14 cellular contexts compared by ENCODE assay signal in the genomic region with DNA sequence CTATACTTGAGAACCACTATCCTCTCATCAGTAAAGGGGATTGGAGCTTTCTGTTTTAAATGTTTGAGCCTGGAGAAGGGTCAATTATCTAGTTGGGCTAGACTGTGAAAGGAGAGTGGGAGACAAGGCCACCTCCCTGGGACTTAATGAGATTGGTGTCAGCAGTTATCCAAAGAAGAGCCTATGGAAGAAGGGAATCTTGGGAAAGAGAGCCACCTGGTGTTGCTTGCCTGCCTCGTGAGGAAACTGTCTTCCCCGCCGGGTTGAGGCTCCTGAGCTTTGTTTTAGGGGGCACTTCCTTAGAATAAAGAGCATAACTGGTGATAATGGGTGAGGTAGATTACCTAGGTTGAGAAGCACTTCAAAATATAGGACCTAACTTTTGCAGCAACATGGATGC. TPM values are rescaled to one million over a fixed set of nuclear protein-coding genes. Genes with fewer than 3 reads are reported as not detected.
DNase-seq lines count a peak whose midpoint lies in the region; ATAC-seq and TF ChIP-seq lines count a peak whose summit lies in the region.
"Had no signal": no experiment of that assay in that cellular context is flagged by ENCODE, and none has a peak within 500 bp of the region (broad histone marks: within the 10 kb centered on the region; RNA-seq: fewer than 3 reads in every experiment).

No MANE protein-coding gene starts in this region.

- ATAC-seq in HG02623 (IDR thresholded peaks at IDR 0.05; ENCODE audit: unreplicated experiment), result no peak
- no peak for ATAC-seq in HG02852 (IDR thresholded peaks at IDR 0.05; ENCODE audit: unreplicated experiment)

- H3K9me2 ChIP-seq in PC-9 (ENCODE audit: insufficient read depth), result no peaks in the 10 kb centered on the region

- H3K27ac ChIP-seq in PC-9 (no peak overlapping the region), iPS DF 6.9 (ENCODE audit: low read length) (no peak overlapping the region)
- H3K27ac ChIP-seq: SK-N-MC, tibial nerve had no signal

- no peaks in the 10 kb centered on the region for H3K79me2 ChIP-seq in PC-9 (ENCODE audit: low read depth)

- H3K27me3 ChIP-seq in PC-9 (ENCODE audit: insufficient read depth, low read depth) (no peaks in the 10 kb centered on the region), iPS DF 6.9 (ENCODE audit: control insufficient read depth, insufficient read depth, low read length) (no peaks in the 10 kb centered on the region)
- H3K27me3 ChIP-seq: tibial nerve had no signal

- H3K4me1 ChIP-seq in PC-9 (replicated peaks; ENCODE audit: insufficient read depth) (no peaks in the 10 kb centered on the region), iPS DF 6.9 (ENCODE audit: control insufficient read depth, insufficient read depth, low read length) (peaks cover 2% of the 10 kb centered on the region; the same call in 1 of the 2 replicates)
- H3K4me1 ChIP-seq: tibial nerve had no signal

- no CpG with 5 or more reads among the region's 3 CpGs for WGBS in iPS DF 6.9 (ENCODE audit: insufficient coverage, insufficient read length)

- H3F3A ChIP-seq in PC-9 (ENCODE audit: insufficient read depth, low read depth), result no peaks in the 10 kb centered on the region

- no peaks in the 10 kb centered on the region for H4K20me1 ChIP-seq in PC-9 (ENCODE audit: insufficient read depth)

- H3K36me3 ChIP-seq in PC-9 (ENCODE audit: low read depth) (no peaks in the 10 kb centered on the region), iPS DF 6.9 (ENCODE audit: control insufficient read depth, insufficient read depth, low read length) (no peaks in the 10 kb centered on the region)
- H3K36me3 ChIP-seq: tibial nerve had no signal

- no peak overlapping the region for H3K4me2 ChIP-seq in PC-9

- intact Hi-C loops in PC-9 (cut with micrococcal nuclease; ENCODE audit: unreplicated experiment), result loop anchor here (2.0 to 10.0 kb wide), 3 partner anchors 55 to 289 kb away; a partner anchor contains a TSS

- DNase-seq in AG09309 (ENCODE audit: low read depth) (no peak), ELF-1 (ENCODE audit: low read depth, low spot score) (peak; percentile 41), PC-9 (no peak), iPS DF 6.9 (ENCODE audit: low read depth, low spot score) (peak; percentile 5), T-helper 2 cell (no peak)
- DNase-seq in activated CD4-positive, alpha-beta T cell treated with anti-CD3 and anti-CD28 coated beads for 1 hour, result no peak
- DNase-seq: activated naive CD4-positive, alpha-beta T cell treated with anti-CD3 and anti-CD28 coated beads, Interleukin-2, amount 10 ng/mL, durations not matched to agents 7 days and 5 days; glutamatergic neuron; NCI-H187 had no signal

- POLR2A ChIA-PET in PC-9 (lab: Charles Lee; ENCODE audit: unreplicated experiment), result no interaction called here

- CTCF ChIA-PET in PC-9 (lab: Charles Lee), result interaction anchor here (1.5 kb wide), 1 partner anchor 381 kb away, joined by 3 read pairs; no protein-coding TSS in a partner anchor

- no TSS peak for BruUV-seq in PC-9 (replicated peaks; lab: Mats Ljungman, UMichigan)

- TF ChIP-seq CTCF in AG09309 (IDR thresholded peaks at IDR 0.05; ENCODE audit: control insufficient read depth, insufficient read depth, low read depth, low read length, missing control alignments) (peak; percentile 18), PC-9 (conservative IDR thresholded peaks at IDR 0.05) (0 out of 2 replicates have a peak, but pooled peaks have one; percentile 24)

- no peak overlapping the region; the same call in 1 of the 2 replicates for H2AFZ ChIP-seq in PC-9

- H3K9me3 ChIP-seq in PC-9 (ENCODE audit: insufficient read depth, low read depth) (no peaks in the 10 kb centered on the region), iPS DF 6.9 (ENCODE audit: control insufficient read depth, insufficient read depth, low read length) (no peaks in the 10 kb centered on the region)
- H3K9me3 ChIP-seq: tibial nerve had no signal

- H3K4me3 ChIP-seq in AG09309 (ENCODE audit: control insufficient read depth, low read depth, low read length), result no peak overlapping the region
- no peak overlapping the region for H3K4me3 ChIP-seq in PC-9
- no peak overlapping the region for H3K4me3 ChIP-seq in iPS DF 6.9 (ENCODE audit: low read length)
- H3K4me3 ChIP-seq: SK-N-MC, tibial nerve had no signal

RNA-seq across cellular contexts. Expression of a gene that starts 32.0 kb away (rescaled TPM):
- not detected in 2 replicates for total RNA-seq in PC-9 (2021)
- total RNA-seq: pulmonary artery endothelial cell had no signal

Comparison
In these comparisons a context has a peak if more than half of its experiments do, and no peak if none do; other contexts are left out.
1. DNase-seq: peak in ELF-1 (single experiment) and iPS DF 6.9 (single experiment); none in AG09309 (single experiment), PC-9 (0 of 2), activated CD4-positive, alpha-beta T cell treated with anti-CD3 and anti-CD28 coated beads for 1 hour (single experiment) and T-helper 2 cell (0 of 5).